Comparison of ENCODE assay signal across 1 cellular context in the genomic region with DNA sequence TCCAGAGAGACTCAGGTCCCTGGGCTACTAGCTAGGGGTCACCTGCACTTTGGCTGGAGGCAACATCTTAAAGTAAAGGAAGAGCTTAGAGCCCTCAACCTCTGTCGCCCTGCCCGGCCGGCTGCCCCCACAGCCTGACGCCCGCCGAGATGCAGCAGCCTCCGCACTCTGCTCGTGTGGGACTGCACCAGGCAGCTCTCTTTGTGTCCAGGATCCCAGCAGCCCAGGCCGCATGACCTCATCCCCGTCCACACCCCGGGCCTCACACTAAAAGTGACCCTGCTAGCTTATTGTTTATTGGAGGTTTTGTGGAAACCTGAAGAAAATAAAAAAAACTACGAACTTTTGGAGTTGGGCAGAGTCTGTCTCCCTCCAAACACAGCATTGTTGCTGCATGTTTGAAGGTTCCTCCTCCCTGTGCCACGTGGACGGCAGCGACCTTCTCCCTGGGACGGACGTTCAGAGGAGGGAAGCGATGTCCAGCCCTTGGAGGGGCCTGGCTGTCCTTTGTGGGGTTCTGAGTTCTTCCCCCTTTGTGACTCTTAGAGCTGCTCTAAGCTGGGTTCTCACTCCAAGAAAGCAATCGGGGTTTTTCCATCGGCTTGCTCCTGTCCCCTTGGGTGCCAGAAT.
TF ChIP-seq lines count a peak whose summit lies in the region.

No MANE protein-coding gene starts in this region.

TF ChIP-seq in HepG2, 621 proteins besides CTCF, POLR2A, EP300 and RAD21 (continued from another document):
- TF ChIP-seq, protein P1, sequence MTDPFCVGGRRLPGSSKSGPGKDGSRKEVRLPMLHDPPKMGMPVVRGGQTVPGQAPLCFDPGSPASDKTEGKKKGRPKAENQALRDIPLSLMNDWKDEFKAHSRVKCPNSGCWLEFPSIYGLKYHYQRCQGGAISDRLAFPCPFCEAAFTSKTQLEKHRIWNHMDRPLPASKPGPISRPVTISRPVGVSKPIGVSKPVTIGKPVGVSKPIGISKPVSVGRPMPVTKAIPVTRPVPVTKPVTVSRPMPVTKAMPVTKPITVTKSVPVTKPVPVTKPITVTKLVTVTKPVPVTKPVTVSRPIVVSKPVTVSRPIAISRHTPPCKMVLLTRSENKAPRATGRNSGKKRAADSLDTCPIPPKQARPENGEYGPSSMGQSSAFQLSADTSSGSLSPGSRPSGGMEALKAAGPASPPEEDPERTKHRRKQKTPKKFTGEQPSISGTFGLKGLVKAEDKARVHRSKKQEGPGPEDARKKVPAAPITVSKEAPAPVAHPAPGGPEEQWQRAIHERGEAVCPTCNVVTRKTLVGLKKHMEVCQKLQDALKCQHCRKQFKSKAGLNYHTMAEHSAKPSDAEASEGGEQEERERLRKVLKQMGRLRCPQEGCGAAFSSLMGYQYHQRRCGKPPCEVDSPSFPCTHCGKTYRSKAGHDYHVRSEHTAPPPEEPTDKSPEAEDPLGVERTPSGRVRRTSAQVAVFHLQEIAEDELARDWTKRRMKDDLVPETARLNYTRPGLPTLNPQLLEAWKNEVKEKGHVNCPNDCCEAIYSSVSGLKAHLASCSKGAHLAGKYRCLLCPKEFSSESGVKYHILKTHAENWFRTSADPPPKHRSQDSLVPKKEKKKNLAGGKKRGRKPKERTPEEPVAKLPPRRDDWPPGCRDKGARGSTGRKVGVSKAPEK (CRISPR knock-in tag; IDR thresholded peaks at IDR 0.05; ENCODE audit: borderline replicate concordance), result no peak
- TF ChIP-seq, protein P2, sequence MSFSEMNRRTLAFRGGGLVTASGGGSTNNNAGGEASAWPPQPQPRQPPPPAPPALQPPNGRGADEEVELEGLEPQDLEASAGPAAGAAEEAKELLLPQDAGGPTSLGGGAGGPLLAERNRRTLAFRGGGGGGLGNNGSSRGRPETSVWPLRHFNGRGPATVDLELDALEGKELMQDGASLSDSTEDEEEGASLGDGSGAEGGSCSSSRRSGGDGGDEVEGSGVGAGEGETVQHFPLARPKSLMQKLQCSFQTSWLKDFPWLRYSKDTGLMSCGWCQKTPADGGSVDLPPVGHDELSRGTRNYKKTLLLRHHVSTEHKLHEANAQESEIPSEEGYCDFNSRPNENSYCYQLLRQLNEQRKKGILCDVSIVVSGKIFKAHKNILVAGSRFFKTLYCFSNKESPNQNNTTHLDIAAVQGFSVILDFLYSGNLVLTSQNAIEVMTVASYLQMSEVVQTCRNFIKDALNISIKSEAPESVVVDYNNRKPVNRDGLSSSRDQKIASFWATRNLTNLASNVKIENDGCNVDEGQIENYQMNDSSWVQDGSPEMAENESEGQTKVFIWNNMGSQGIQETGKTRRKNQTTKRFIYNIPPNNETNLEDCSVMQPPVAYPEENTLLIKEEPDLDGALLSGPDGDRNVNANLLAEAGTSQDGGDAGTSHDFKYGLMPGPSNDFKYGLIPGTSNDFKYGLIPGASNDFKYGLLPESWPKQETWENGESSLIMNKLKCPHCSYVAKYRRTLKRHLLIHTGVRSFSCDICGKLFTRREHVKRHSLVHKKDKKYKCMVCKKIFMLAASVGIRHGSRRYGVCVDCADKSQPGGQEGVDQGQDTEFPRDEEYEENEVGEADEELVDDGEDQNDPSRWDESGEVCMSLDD (CRISPR knock-in tag; IDR thresholded peaks at IDR 0.05; ENCODE audit: borderline replicate concordance), result no peak
- TF ChIP-seq ZNF572 (CRISPR knock-in tag; IDR thresholded peaks at IDR 0.05) (no peak), ZNF557 (CRISPR knock-in tag; IDR thresholded peaks at IDR 0.05) (no peak), ETV6 (CRISPR knock-in tag; conservative IDR thresholded peaks at IDR 0.05) (no peak), SIX1 (CRISPR knock-in tag; IDR thresholded peaks at IDR 0.05; ENCODE audit: borderline replicate concordance) (no peak), NR3C1 (CRISPR knock-in tag; IDR thresholded peaks at IDR 0.05) (no peak), ZSCAN20 (CRISPR knock-in tag; IDR thresholded peaks at IDR 0.05; ENCODE audit: borderline replicate concordance) (no peak)
- TF ChIP-seq, protein P3, sequence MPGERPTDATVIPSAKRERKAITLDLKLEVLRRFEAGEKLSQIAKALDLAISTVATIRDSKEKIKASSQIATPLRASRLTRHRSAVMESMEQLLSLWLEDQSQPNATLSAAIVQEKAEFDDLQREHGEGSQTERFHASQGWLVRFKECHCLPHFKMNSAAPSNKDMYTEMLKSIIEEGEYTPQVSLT (CRISPR knock-in tag; IDR thresholded peaks at IDR 0.05; ENCODE audit: borderline replicate concordance, low read depth), result no peak
- TF ChIP-seq, protein P4, sequence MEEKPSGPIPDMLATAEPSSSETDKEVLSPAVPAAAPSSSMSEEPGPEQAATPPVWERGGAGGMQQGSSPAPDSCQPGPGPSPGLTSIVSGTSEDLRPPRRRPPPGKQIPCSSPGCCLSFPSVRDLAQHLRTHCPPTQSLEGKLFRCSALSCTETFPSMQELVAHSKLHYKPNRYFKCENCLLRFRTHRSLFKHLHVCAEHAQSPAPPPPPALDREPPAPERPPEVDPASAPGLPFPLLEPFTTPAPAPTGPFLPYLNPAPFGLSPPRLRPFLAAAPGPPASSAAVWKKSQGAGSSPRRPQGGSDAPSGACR (CRISPR knock-in tag; IDR thresholded peaks at IDR 0.05), result no peak
- TF ChIP-seq, protein P5, sequence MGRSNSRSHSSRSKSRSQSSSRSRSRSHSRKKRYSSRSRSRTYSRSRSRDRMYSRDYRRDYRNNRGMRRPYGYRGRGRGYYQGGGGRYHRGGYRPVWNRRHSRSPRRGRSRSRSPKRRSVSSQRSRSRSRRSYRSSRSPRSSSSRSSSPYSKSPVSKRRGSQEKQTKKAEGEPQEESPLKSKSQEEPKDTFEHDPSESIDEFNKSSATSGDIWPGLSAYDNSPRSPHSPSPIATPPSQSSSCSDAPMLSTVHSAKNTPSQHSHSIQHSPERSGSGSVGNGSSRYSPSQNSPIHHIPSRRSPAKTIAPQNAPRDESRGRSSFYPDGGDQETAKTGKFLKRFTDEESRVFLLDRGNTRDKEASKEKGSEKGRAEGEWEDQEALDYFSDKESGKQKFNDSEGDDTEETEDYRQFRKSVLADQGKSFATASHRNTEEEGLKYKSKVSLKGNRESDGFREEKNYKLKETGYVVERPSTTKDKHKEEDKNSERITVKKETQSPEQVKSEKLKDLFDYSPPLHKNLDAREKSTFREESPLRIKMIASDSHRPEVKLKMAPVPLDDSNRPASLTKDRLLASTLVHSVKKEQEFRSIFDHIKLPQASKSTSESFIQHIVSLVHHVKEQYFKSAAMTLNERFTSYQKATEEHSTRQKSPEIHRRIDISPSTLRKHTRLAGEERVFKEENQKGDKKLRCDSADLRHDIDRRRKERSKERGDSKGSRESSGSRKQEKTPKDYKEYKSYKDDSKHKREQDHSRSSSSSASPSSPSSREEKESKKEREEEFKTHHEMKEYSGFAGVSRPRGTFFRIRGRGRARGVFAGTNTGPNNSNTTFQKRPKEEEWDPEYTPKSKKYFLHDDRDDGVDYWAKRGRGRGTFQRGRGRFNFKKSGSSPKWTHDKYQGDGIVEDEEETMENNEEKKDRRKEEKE (IDR thresholded peaks at IDR 0.05), result no peak
- TF ChIP-seq, protein P6, sequence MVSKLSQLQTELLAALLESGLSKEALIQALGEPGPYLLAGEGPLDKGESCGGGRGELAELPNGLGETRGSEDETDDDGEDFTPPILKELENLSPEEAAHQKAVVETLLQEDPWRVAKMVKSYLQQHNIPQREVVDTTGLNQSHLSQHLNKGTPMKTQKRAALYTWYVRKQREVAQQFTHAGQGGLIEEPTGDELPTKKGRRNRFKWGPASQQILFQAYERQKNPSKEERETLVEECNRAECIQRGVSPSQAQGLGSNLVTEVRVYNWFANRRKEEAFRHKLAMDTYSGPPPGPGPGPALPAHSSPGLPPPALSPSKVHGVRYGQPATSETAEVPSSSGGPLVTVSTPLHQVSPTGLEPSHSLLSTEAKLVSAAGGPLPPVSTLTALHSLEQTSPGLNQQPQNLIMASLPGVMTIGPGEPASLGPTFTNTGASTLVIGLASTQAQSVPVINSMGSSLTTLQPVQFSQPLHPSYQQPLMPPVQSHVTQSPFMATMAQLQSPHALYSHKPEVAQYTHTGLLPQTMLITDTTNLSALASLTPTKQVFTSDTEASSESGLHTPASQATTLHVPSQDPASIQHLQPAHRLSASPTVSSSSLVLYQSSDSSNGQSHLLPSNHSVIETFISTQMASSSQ (IDR thresholded peaks at IDR 0.05; ENCODE audit: low read depth), result no peak
- TF ChIP-seq, protein P6 (CRISPR knock-in tag; IDR thresholded peaks at IDR 0.05; ENCODE audit: borderline replicate concordance), result no peak
- TF ChIP-seq, protein P7, sequence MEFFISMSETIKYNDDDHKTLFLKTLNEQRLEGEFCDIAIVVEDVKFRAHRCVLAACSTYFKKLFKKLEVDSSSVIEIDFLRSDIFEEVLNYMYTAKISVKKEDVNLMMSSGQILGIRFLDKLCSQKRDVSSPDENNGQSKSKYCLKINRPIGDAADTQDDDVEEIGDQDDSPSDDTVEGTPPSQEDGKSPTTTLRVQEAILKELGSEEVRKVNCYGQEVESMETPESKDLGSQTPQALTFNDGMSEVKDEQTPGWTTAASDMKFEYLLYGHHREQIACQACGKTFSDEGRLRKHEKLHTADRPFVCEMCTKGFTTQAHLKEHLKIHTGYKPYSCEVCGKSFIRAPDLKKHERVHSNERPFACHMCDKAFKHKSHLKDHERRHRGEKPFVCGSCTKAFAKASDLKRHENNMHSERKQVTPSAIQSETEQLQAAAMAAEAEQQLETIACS (CRISPR knock-in tag; IDR thresholded peaks at IDR 0.05), result no peak
- TF ChIP-seq, protein P8, sequence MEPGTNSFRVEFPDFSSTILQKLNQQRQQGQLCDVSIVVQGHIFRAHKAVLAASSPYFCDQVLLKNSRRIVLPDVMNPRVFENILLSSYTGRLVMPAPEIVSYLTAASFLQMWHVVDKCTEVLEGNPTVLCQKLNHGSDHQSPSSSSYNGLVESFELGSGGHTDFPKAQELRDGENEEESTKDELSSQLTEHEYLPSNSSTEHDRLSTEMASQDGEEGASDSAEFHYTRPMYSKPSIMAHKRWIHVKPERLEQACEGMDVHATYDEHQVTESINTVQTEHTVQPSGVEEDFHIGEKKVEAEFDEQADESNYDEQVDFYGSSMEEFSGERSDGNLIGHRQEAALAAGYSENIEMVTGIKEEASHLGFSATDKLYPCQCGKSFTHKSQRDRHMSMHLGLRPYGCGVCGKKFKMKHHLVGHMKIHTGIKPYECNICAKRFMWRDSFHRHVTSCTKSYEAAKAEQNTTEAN (CRISPR knock-in tag; conservative IDR thresholded peaks at IDR 0.05), result no peak
TF ChIP-seq in HepG2: peak in this region for 0.
